ENCODE assay signal across 41 cellular contexts in genomic region chr7:101060992-101061391, GRCh38. TPM values are rescaled to one million over a fixed set of nuclear protein-coding genes. Genes with fewer than 3 reads are reported as not detected.
"Had no signal": no experiment of that assay in that cellular context is flagged by ENCODE, and none has a peak within 500 bp of the region (broad histone marks: within the 10 kb centered on the region; RNA-seq: fewer than 3 reads in every experiment).

No MANE protein-coding gene starts in this region.

- H3K4me1 Mint-ChIP-seq: activated naive CD4-positive, alpha-beta T cell treated with anti-CD3 and anti-CD28 coated beads, Interleukin-2, amount 10 ng/mL, durations not matched to agents 7 days and 5 days; activated naive CD8-positive, alpha-beta T cell treated with anti-CD3 and anti-CD28 coated beads, Interleukin-2, amount 10 ng/mL, durations not matched to agents 7 days and 5 days; activated T-helper 17 cell treated with anti-CD3 and anti-CD28 coated beads, Interleukin-2, amount 50 U/mL, for 72 hours; central memory CD8-positive, alpha-beta T cell had no signal

- ATAC-seq: activated naive CD4-positive, alpha-beta T cell treated with anti-CD3 and anti-CD28 coated beads, Interleukin-2, amount 50 U/mL, for 72 hours; activated naive CD8-positive, alpha-beta T cell treated with anti-CD3 and anti-CD28 coated beads, Interleukin-2, amount 50 U/mL, for 24 hours; activated T-cell treated with anti-CD3 and anti-CD28 coated beads, Interleukin-2, amount 50 U/mL, for 4 hours; activated T-cell treated with anti-CD3 and anti-CD28 coated beads, Interleukin-2, amount 50 U/mL, for 72 hours; activated T-helper 17 cell treated with anti-CD3 and anti-CD28 coated beads, Interleukin-2, amount 50 U/mL, for 72 hours; body of pancreas had no signal

- H3K4me1 ChIP-seq: adrenal gland, ascending aorta, body of pancreas, breast epithelium had no signal

- H3K36me3 ChIP-seq: adrenal gland, ascending aorta, brain microvascular endothelial cell, breast epithelium, cardiac muscle cell had no signal

- H3K4me3 ChIP-seq: adrenal gland, ascending aorta, body of pancreas, breast epithelium, cardiac muscle cell had no signal

- H3K9me3 Mint-ChIP-seq: activated naive CD4-positive, alpha-beta T cell treated with anti-CD3 and anti-CD28 coated beads for 36 hours; activated naive CD4-positive, alpha-beta T cell treated with anti-CD3 and anti-CD28 coated beads, Interleukin-2, amount 10 ng/mL, durations not matched to agents 7 days and 5 days; activated naive CD4-positive, alpha-beta T cell treated with anti-CD3 and anti-CD28 coated beads, Interleukin-2, amount 50 U/mL, for 24 hours; activated naive CD4-positive, alpha-beta T cell treated with anti-CD3 and anti-CD28 coated beads, Interleukin-2, amount 50 U/mL, for 72 hours; activated naive CD8-positive, alpha-beta T cell treated with anti-CD3 and anti-CD28 coated beads for 36 hours; activated naive CD8-positive, alpha-beta T cell treated with anti-CD3 and anti-CD28 coated beads, Interleukin-2, amount 10 ng/mL, durations not matched to agents 7 days and 5 days; activated naive CD8-positive, alpha-beta T cell treated with anti-CD3 and anti-CD28 coated beads, Interleukin-2, amount 50 U/mL, for 24 hours; activated T-cell treated with anti-CD3 and anti-CD28 coated beads, Interleukin-2, amount 50 U/mL, for 4 hours; activated T-cell treated with anti-CD3 and anti-CD28 coated beads, Interleukin-2, amount 50 U/mL, for 72 hours; activated T-helper 1 cell treated with anti-CD3 and anti-CD28 coated beads, Interleukin-12 subunit alpha, Interleukin-12 subunit beta, Interleukin-2, Interleukin-4 antibody, amounts not matched to agents 30 ng/mL and 10 ng/mL and 1 ng/mL, durations not matched to agents 14 hours and 24 hours and 36 hours; activated T-helper 17 cell treated with anti-CD3 and anti-CD28 coated beads, Interleukin-2, amount 50 U/mL, for 72 hours; activated T-helper 2 cell treated with anti-CD3 and anti-CD28 coated beads, Interferon-gamma antibody, Interleukin-2, Interleukin-4, amounts not matched to agents 10 μg/mL and 5 μg/mL and 100 μg/mL, durations not matched to agents 14 hours and 24 hours and 36 hours; central memory CD8-positive, alpha-beta T cell had no signal

- DNase-seq: activated effector memory CD4-positive, alpha-beta T cell treated with anti-CD3 and anti-CD28 coated beads, Interleukin-2, amount 50 U/mL, for 16 hours; activated effector memory CD4-positive, alpha-beta T cell treated with Interleukin-2 at 50 U/mL for 16 hours; activated gamma-delta T cell; activated gamma-delta T cell treated with Interleukin-2 at 50 U/mL for 16 hours; activated naive CD4-positive, alpha-beta T cell; activated naive CD4-positive, alpha-beta T cell treated with anti-CD3 and anti-CD28 coated beads for 36 hours; activated naive CD4-positive, alpha-beta T cell treated with anti-CD3 and anti-CD28 coated beads, Interleukin-2, amount 10 ng/mL, durations not matched to agents 7 days and 5 days; activated naive CD4-positive, alpha-beta T cell treated with anti-CD3 and anti-CD28 coated beads, Interleukin-2, amount 50 U/mL, for 16 hours; activated naive CD4-positive, alpha-beta T cell treated with Interleukin-2 at 50 U/mL for 16 hours; activated naive CD8-positive, alpha-beta T cell treated with anti-CD3 and anti-CD28 coated beads for 36 hours; activated naive CD8-positive, alpha-beta T cell treated with anti-CD3 and anti-CD28 coated beads, Interleukin-2, amount 10 ng/mL, durations not matched to agents 7 days and 5 days; activated naive CD8-positive, alpha-beta T cell treated with anti-CD3 and anti-CD28 coated beads, Interleukin-2, amount 50 U/mL, for 24 hours; activated T-cell treated with anti-CD3 and anti-CD28 coated beads, Interleukin-2, amount 50 U/mL, for 4 hours; activated T-cell treated with anti-CD3 and anti-CD28 coated beads, Interleukin-2, amount 50 U/mL, for 48 hours; activated T-cell treated with anti-CD3 and anti-CD28 coated beads, Interleukin-2, amount 50 U/mL, for 72 hours; adrenal gland; amniotic stem cell; amygdala; anterior cingulate cortex; body of pancreas; brain microvascular endothelial cell; caudate nucleus; central memory CD4-positive, alpha-beta T cell; cerebellar nuclear complex had no signal

- H3K27ac Mint-ChIP-seq: activated naive CD4-positive, alpha-beta T cell treated with anti-CD3 and anti-CD28 coated beads for 36 hours; activated naive CD4-positive, alpha-beta T cell treated with anti-CD3 and anti-CD28 coated beads, Interleukin-2, amount 10 ng/mL, durations not matched to agents 7 days and 5 days; activated naive CD4-positive, alpha-beta T cell treated with anti-CD3 and anti-CD28 coated beads, Interleukin-2, amount 50 U/mL, for 24 hours; activated naive CD4-positive, alpha-beta T cell treated with anti-CD3 and anti-CD28 coated beads, Interleukin-2, amount 50 U/mL, for 72 hours; activated naive CD8-positive, alpha-beta T cell; activated naive CD8-positive, alpha-beta T cell treated with anti-CD3 and anti-CD28 coated beads for 36 hours; activated naive CD8-positive, alpha-beta T cell treated with anti-CD3 and anti-CD28 coated beads, Interleukin-2, amount 10 ng/mL, durations not matched to agents 7 days and 5 days; activated naive CD8-positive, alpha-beta T cell treated with anti-CD3 and anti-CD28 coated beads, Interleukin-2, amount 50 U/mL, for 24 hours; activated T-cell treated with anti-CD3 and anti-CD28 coated beads, Interleukin-2, amount 50 U/mL, for 72 hours; activated T-helper 1 cell treated with anti-CD3 and anti-CD28 coated beads, Interleukin-12 subunit alpha, Interleukin-12 subunit beta, Interleukin-2, Interleukin-4 antibody, amounts not matched to agents 30 ng/mL and 10 ng/mL and 1 ng/mL, durations not matched to agents 14 hours and 24 hours and 36 hours; activated T-helper 17 cell treated with anti-CD3 and anti-CD28 coated beads, Interleukin-2, amount 50 U/mL, for 72 hours; activated T-helper 2 cell treated with anti-CD3 and anti-CD28 coated beads, Interferon-gamma antibody, Interleukin-2, Interleukin-4, amounts not matched to agents 10 μg/mL and 5 μg/mL and 100 μg/mL, durations not matched to agents 14 hours and 24 hours and 36 hours; brain had no signal

- FAIRE-seq: astrocyte, bronchial epithelial cell, colon had no signal

- H3K27ac ChIP-seq: adrenal gland, ascending aorta, body of pancreas, brain microvascular endothelial cell, breast epithelium, cardiac muscle cell had no signal

- H3K36me3 Mint-ChIP-seq: activated naive CD4-positive, alpha-beta T cell treated with anti-CD3 and anti-CD28 coated beads, Interleukin-2, amount 10 ng/mL, durations not matched to agents 7 days and 5 days; activated naive CD4-positive, alpha-beta T cell treated with anti-CD3 and anti-CD28 coated beads, Interleukin-2, amount 50 U/mL, for 24 hours; activated naive CD4-positive, alpha-beta T cell treated with anti-CD3 and anti-CD28 coated beads, Interleukin-2, amount 50 U/mL, for 72 hours; activated naive CD8-positive, alpha-beta T cell; activated naive CD8-positive, alpha-beta T cell treated with anti-CD3 and anti-CD28 coated beads for 36 hours; activated naive CD8-positive, alpha-beta T cell treated with anti-CD3 and anti-CD28 coated beads, Interleukin-2, amount 10 ng/mL, durations not matched to agents 7 days and 5 days; brain had no signal

- H3K9me3 ChIP-seq: adrenal gland, ascending aorta, body of pancreas, breast epithelium had no signal

- H3K4me3 Mint-ChIP-seq: activated naive CD4-positive, alpha-beta T cell treated with anti-CD3 and anti-CD28 coated beads for 36 hours; activated naive CD4-positive, alpha-beta T cell treated with anti-CD3 and anti-CD28 coated beads, Interleukin-2, amount 10 ng/mL, durations not matched to agents 7 days and 5 days; activated naive CD4-positive, alpha-beta T cell treated with anti-CD3 and anti-CD28 coated beads, Interleukin-2, amount 50 U/mL, for 24 hours; activated naive CD8-positive, alpha-beta T cell; activated naive CD8-positive, alpha-beta T cell treated with anti-CD3 and anti-CD28 coated beads for 36 hours; activated naive CD8-positive, alpha-beta T cell treated with anti-CD3 and anti-CD28 coated beads, Interleukin-2, amount 10 ng/mL, durations not matched to agents 7 days and 5 days; activated naive CD8-positive, alpha-beta T cell treated with anti-CD3 and anti-CD28 coated beads, Interleukin-2, amount 50 U/mL, for 24 hours; activated T-cell treated with anti-CD3 and anti-CD28 coated beads, Interleukin-2, amount 50 U/mL, for 4 hours; activated T-cell treated with anti-CD3 and anti-CD28 coated beads, Interleukin-2, amount 50 U/mL, for 72 hours; activated T-helper 1 cell treated with anti-CD3 and anti-CD28 coated beads, Interleukin-12 subunit alpha, Interleukin-12 subunit beta, Interleukin-2, Interleukin-4 antibody, amounts not matched to agents 30 ng/mL and 10 ng/mL and 1 ng/mL, durations not matched to agents 14 hours and 24 hours and 36 hours; activated T-helper 17 cell treated with anti-CD3 and anti-CD28 coated beads, Interleukin-2, amount 50 U/mL, for 72 hours; brain; central memory CD8-positive, alpha-beta T cell had no signal

- H3K27me3 ChIP-seq: ascending aorta had no signal

RNA-seq across cellular contexts. Expression of gene MUC17, which starts 41.1 kb away (rescaled TPM):
- total RNA-seq: activated naive CD4-positive, alpha-beta T cell treated with anti-CD3 and anti-CD28 coated beads for 36 hours; activated naive CD4-positive, alpha-beta T cell treated with anti-CD3 and anti-CD28 coated beads, Interleukin-2, amount 50 U/mL, for 72 hours; activated naive CD8-positive, alpha-beta T cell treated with anti-CD3 and anti-CD28 coated beads for 36 hours; activated naive CD8-positive, alpha-beta T cell treated with anti-CD3 and anti-CD28 coated beads, Interleukin-2, amount 10 ng/mL, durations not matched to agents 7 days and 5 days; activated T-cell treated with anti-CD3 and anti-CD28 coated beads, Interleukin-2, amount 50 U/mL, for 4 hours; activated T-cell treated with anti-CD3 and anti-CD28 coated beads, Interleukin-2, amount 50 U/mL, for 72 hours; activated T-helper 1 cell treated with anti-CD3 and anti-CD28 coated beads, Interleukin-12 subunit alpha, Interleukin-12 subunit beta, Interleukin-2, Interleukin-4 antibody, amounts not matched to agents 30 ng/mL and 10 ng/mL and 1 ng/mL, durations not matched to agents 14 hours and 24 hours and 36 hours; activated T-helper 17 cell treated with anti-CD3 and anti-CD28 coated beads, Interleukin-2, amount 50 U/mL, for 72 hours; activated T-helper 2 cell treated with anti-CD3 and anti-CD28 coated beads, Interferon-gamma antibody, Interleukin-2, Interleukin-4, amounts not matched to agents 10 μg/mL and 5 μg/mL and 100 μg/mL, durations not matched to agents 14 hours and 24 hours and 36 hours; adrenal gland; aorta; ascending aorta; astrocyte; bronchial epithelial cell; cardiac muscle cell; cardiac septum; chondrocyte had no signal
- polyA plus RNA-seq: adrenal gland, cardiac muscle cell had no signal
